In the genomic region with DNA sequence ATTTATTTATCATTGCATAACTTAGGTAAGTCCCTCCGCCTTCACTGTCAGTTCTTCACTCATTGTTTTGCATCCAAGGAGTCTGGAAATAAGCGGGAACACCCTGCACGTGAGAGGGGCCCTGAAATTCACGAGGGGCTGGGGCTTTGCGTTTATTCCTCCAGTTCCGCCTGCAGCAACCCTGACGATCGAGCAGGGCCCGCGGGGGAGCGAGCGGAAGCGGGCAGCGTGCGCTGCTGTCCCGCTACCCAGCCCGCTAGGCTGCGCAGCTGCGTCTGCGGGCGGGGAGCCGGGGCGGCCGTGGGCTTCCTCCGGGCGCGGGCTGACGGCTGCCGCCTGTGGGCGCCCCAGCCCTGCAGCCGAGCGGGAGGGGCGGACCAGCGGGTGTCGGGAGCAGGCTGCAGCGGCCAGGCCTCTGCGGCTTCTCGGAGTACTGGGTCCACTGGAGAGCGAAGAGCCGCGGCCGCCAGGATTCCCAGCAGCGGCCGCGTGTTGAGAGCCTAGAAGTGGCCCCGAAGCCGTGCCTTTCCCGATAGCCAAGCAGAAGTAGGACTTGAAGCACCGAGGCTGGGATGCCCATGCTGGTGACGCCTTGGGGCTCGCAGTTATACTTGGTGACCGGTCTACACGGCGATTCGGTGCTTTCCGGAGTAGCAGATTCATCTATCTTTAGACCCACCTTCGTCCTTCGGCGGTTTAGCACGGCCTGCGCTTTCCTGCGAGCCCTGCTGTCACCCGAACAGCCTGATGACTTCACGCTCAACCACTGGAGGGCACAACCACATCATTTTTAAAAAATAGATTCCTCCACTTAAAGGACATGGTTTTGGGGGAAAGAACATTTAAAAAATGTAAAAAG, we compare ENCODE assay signal across 8 cellular contexts. TPM values are rescaled to one million over a fixed set of nuclear protein-coding genes. Genes with fewer than 3 reads are reported as not detected.
DNase-seq lines count a peak whose midpoint lies in the region; ATAC-seq and TF ChIP-seq lines count a peak whose summit lies in the region.

No MANE protein-coding gene starts in this region.

- H3K4me2 ChIP-seq in PC-9 (peak overlapping the region; percentile 74), fibroblast of lung (ENCODE audit: extremely low read depth, insufficient read depth, low read length) (peak overlapping the region; percentile 90)

- peaks cover 10 to 14% of the 10 kb centered on the region in 2 donors for H3K27me3 Mint-ChIP-seq in natural killer cell (ENCODE audit: low read depth in 2 of 2)

- H3K27ac Mint-ChIP-seq in natural killer cell, result peak overlapping the region; percentile 37 to 73

- peak; percentile 94 for DNase-seq in COLO668 (lab: John Stamatoyannopoulos, UW; ENCODE audit: unreplicated experiment)
- peak; percentile 17 for DNase-seq in HS-27A (ENCODE audit: low read depth)
- peak in 1 of 2 experiments; percentile 42 for DNase-seq in PC-9
- DNase-seq in activated T-helper 1 cell treated with anti-CD3 and anti-CD28 coated beads, Interleukin-2, amount 50 U/mL, for 16 hours (ENCODE audit: low read depth in 1 of 2, low spot score in 1 of 2), result peak; percentile 7 to 25
- DNase-seq in fibroblast of lung (ENCODE audit: low read depth in 2 of 2), result peak; percentile 79 to 88
- peak; percentile 49 for DNase-seq in natural killer cell
- DNase-seq in stimulated activated naive CD8-positive, alpha-beta T cell treated with anti-CD3 and anti-CD28 coated beads, Interleukin-15, Interleukin-2, amounts not matched to agents 100 U/mL and 50 U/mL, for 24 hours, result peak; percentile 66

- peaks cover 29% of the 10 kb centered on the region for H3K27me3 ChIP-seq in PC-9 (ENCODE audit: insufficient read depth, low read depth)
- H3K27me3 ChIP-seq in fibroblast of lung (ENCODE audit: control insufficient read depth, insufficient read depth, low read length), result no peaks in the 10 kb centered on the region

- POLR2A ChIA-PET in PC-9 (lab: Charles Lee; ENCODE audit: unreplicated experiment), result no interaction called here

- H3F3A ChIP-seq in PC-9 (ENCODE audit: insufficient read depth, low read depth), result no peaks in the 10 kb centered on the region

- H3K4me1 ChIP-seq in PC-9 (replicated peaks; ENCODE audit: insufficient read depth), result no peaks in the 10 kb centered on the region
- H3K4me1 ChIP-seq in fibroblast of lung (ENCODE audit: control insufficient read depth, extremely low read depth, insufficient read depth, low read length), result peaks cover 9% of the 10 kb centered on the region

- BruUV-seq in PC-9 (replicated peaks; lab: Mats Ljungman, UMichigan), result no TSS peak

- CTCF ChIA-PET in PC-9 (lab: Charles Lee), result no interaction called here

- H3K79me2 ChIP-seq in PC-9 (ENCODE audit: low read depth), result no peaks in the 10 kb centered on the region
- H3K79me2 ChIP-seq in fibroblast of lung (ENCODE audit: control insufficient read depth, insufficient read depth, low read length), result no peaks in the 10 kb centered on the region

- H2AFZ ChIP-seq in PC-9 (peak overlapping the region; percentile 75; the same call in 1 of the 2 replicates), fibroblast of lung (ENCODE audit: low read length) (peak overlapping the region; percentile 61)

- intact Hi-C loops in PC-9 (cut with micrococcal nuclease; ENCODE audit: unreplicated experiment) (loop anchor here (2.0 to 5.0 kb wide), 3 partner anchors 112 to 421 kb away; partner anchors contain the start of gene MIPEP), natural killer cell (cut with micrococcal nuclease) (loop anchor here (1.0 to 2.0 kb wide), 2 partner anchors 405 to 754 kb away; no protein-coding TSS in a partner anchor)

- H3K36me3 ChIP-seq in PC-9 (ENCODE audit: low read depth) (no peaks in the 10 kb centered on the region), fibroblast of lung (ENCODE audit: control insufficient read depth, insufficient read depth, low read length) (no peaks in the 10 kb centered on the region)

- peaks cover 10 to 13% of the 10 kb centered on the region in 2 donors for H3K4me1 Mint-ChIP-seq in natural killer cell

- H3K9me3 Mint-ChIP-seq in natural killer cell, result no peaks in the 10 kb centered on the region

- H3K27ac ChIP-seq in PC-9 (no peak overlapping the region), fibroblast of lung (ENCODE audit: insufficient read depth, low read length) (peak overlapping the region; percentile 73)

- no peaks in the 10 kb centered on the region for H3K9me2 ChIP-seq in PC-9 (ENCODE audit: insufficient read depth)

- no peaks in the 10 kb centered on the region for H4K20me1 ChIP-seq in PC-9 (ENCODE audit: insufficient read depth)
- H4K20me1 ChIP-seq in fibroblast of lung (ENCODE audit: control insufficient read depth, extremely low read depth, insufficient read depth, low read length), result no peaks in the 10 kb centered on the region

- H3K9ac ChIP-seq in fibroblast of lung (ENCODE audit: insufficient read depth, low read length), result peak overlapping the region; percentile 58

- peak overlapping the region; percentile 50; the same call in 1 of the 2 replicates for H3K4me3 ChIP-seq in PC-9
- H3K4me3 ChIP-seq in fibroblast of lung (replicated peaks in 1 of 4; ENCODE audit: control extremely low read depth in 1 of 4, insufficient read depth in 1 of 4, low read depth in 3 of 4, low read length in 4 of 4), result peak overlapping the region; percentile 16 to 60 (median 34)

- H3K4me3 Mint-ChIP-seq in natural killer cell, result peak overlapping the region; percentile 73

- TF ChIP-seq CTCF in PC-9 (conservative IDR thresholded peaks at IDR 0.05), result peak; percentile 66
- TF ChIP-seq CTCF in fibroblast of lung (conservative IDR thresholded peaks at IDR 0.05 in 1 of 2, IDR thresholded peaks at IDR 0.05 in 1 of 2; ENCODE audit: low read depth in 1 of 2, low read length in 2 of 2), result peak; percentile 55 to 58
- peak; percentile 56 for TF ChIP-seq CTCF in natural killer cell (IDR thresholded peaks at IDR 0.05)

- peak; percentile 67 for ATAC-seq in GM19467 (IDR thresholded peaks at IDR 0.05; ENCODE audit: unreplicated experiment)
- ATAC-seq in natural killer cell, result peak; percentile 85 to 90 (median 87)
- ATAC-seq in stimulated activated naive CD8-positive, alpha-beta T cell treated with anti-CD3 and anti-CD28 coated beads, Interleukin-15, Interleukin-2, amounts not matched to agents 100 U/mL and 50 U/mL, for 24 hours, result peak; percentile 92

- no peaks in the 10 kb centered on the region for H3K36me3 Mint-ChIP-seq in natural killer cell

- H3K9me3 ChIP-seq in PC-9 (ENCODE audit: insufficient read depth, low read depth) (no peaks in the 10 kb centered on the region), fibroblast of lung (ENCODE audit: control insufficient read depth, insufficient read depth, low read depth, low read length) (no peaks in the 10 kb centered on the region)

RNA-seq across cellular contexts. Expression of gene SACS, which starts 32.9 kb away (rescaled TPM):
- 1.4 and 3.2 TPM in 2 replicates for total RNA-seq in PC-9 (2021)
- 61.9 and 94.5 TPM in 2 replicates for total RNA-seq in fibroblast of lung
- polyA plus RNA-seq in fibroblast of lung, result 41.9 and 43.1 TPM in 2 replicates
- 28.6 and 35.0 TPM in 2 replicates for polyA plus RNA-seq in fibroblast of lung (2012)
- polyA minus RNA-seq in fibroblast of lung (ENCODE audit: low replicate concordance), result 208 and 246 TPM in 2 replicates
- 10 to 100 TPM in 2 of 3 donors, 1 to 10 TPM in 1; 10.0 to 13.1 (median 13.0) TPM for total RNA-seq in natural killer cell
